10 cellular contexts compared by ENCODE assay signal in genomic region chr11:118619444-118620205, GRCh38. TPM values are rescaled to one million over a fixed set of nuclear protein-coding genes. Genes with fewer than 3 reads are reported as not detected.
DNase-seq lines count a peak whose midpoint lies in the region; ATAC-seq and TF ChIP-seq lines count a peak whose summit lies in the region.
"Had no signal": no experiment of that assay in that cellular context is flagged by ENCODE, and none has a peak within 500 bp of the region (broad histone marks: within the 10 kb centered on the region; RNA-seq: fewer than 3 reads in every experiment).

No MANE protein-coding gene starts in this region.

- intact Hi-C loops in natural killer cell (cut with micrococcal nuclease) = no loop called here

- peaks cover 0 to 26% (median 0%) of the 10 kb centered on the region in 4 donors for H3K4me1 ChIP-seq in liver (ENCODE audit: control insufficient read depth in 4 of 4, insufficient read depth in 4 of 4, low read length in 3 of 4)
- H3K4me1 ChIP-seq in upper lobe of left lung = peaks cover 75 to 86% (median 82%) of the 10 kb centered on the region in 4 donors

- no peak for TF ChIP-seq POLR2A in upper lobe of left lung (IDR thresholded peaks at IDR 0.05)

- peaks cover 0 to 9% of the 10 kb centered on the region in 2 donors for H3K27me3 Mint-ChIP-seq in natural killer cell (ENCODE audit: low read depth in 2 of 2)
- peaks cover 0 to 11% of the 10 kb centered on the region in 2 donors for H3K27me3 Mint-ChIP-seq in natural killer cell treated with Interleukin-12 subunit alpha and Interleukin-12 subunit beta and Interleukin-15 and Interleukin-18, amount 100 ng/mL, for 72 hours

- H3K4me1 Mint-ChIP-seq in natural killer cell = peaks cover 7 to 8% of the 10 kb centered on the region in 2 donors
- peaks cover 0 to 10% of the 10 kb centered on the region in 2 donors for H3K4me1 Mint-ChIP-seq in natural killer cell treated with Interleukin-12 subunit alpha and Interleukin-12 subunit beta and Interleukin-15 and Interleukin-18, amount 100 ng/mL, for 72 hours (ENCODE audit: low read depth in 2 of 2)

- H3K4me3 Mint-ChIP-seq in natural killer cell = peak overlapping the region; percentile 1
- H3K4me3 Mint-ChIP-seq in natural killer cell treated with Interleukin-12 subunit alpha and Interleukin-12 subunit beta and Interleukin-15 and Interleukin-18, amount 100 ng/mL, for 72 hours = no peak overlapping the region
- H3K4me3 Mint-ChIP-seq: activated B cell treated with CpG ODN at 0.5 μM for 24 hours had no signal

- no peak for TF ChIP-seq RAD21 in liver (IDR thresholded peaks at IDR 0.05)

- DNase-seq in natural killer cell (no peak), caudate nucleus (lab: John Stamatoyannopoulos, UW) (peak in 13 of 61 donors; percentile 28 to 88 (median 41)), upper lobe of left lung (peak in 1 of 2 donors; percentile 46), retina (no peak)
- no peak for DNase-seq in natural killer cell treated with Interleukin-12 subunit alpha and Interleukin-12 subunit beta and Interleukin-15 and Interleukin-18, amount 100 ng/mL, for 72 hours (ENCODE audit: low spot score)
- DNase-seq: activated B cell treated with CpG ODN at 0.5 μM for 24 hours, DND-41 had no signal

- no peaks in the 10 kb centered on the region for H3K9me3 ChIP-seq in liver (ENCODE audit: control insufficient read depth in 4 of 4, low read length in 3 of 4)
- H3K9me3 ChIP-seq in upper lobe of left lung = no peaks in the 10 kb centered on the region

- H3K36me3 Mint-ChIP-seq in natural killer cell = no peaks in the 10 kb centered on the region
- no peaks in the 10 kb centered on the region for H3K36me3 Mint-ChIP-seq in natural killer cell treated with Interleukin-12 subunit alpha and Interleukin-12 subunit beta and Interleukin-15 and Interleukin-18, amount 100 ng/mL, for 72 hours

- H3K27ac ChIP-seq in caudate nucleus (ENCODE audit: low read depth, low read length) (peak overlapping the region; percentile 90), liver (ENCODE audit: low read depth in 1 of 2, low read length in 2 of 2) (peak overlapping the region; percentile 80 to 81), upper lobe of left lung (peak overlapping the region; percentile 82 to 96 (median 92))

- H3K9me3 Mint-ChIP-seq in natural killer cell = no peaks in the 10 kb centered on the region
- H3K9me3 Mint-ChIP-seq in natural killer cell treated with Interleukin-12 subunit alpha and Interleukin-12 subunit beta and Interleukin-15 and Interleukin-18, amount 100 ng/mL, for 72 hours = no peaks in the 10 kb centered on the region
- H3K9me3 Mint-ChIP-seq: activated B cell treated with CpG ODN at 0.5 μM for 24 hours had no signal

- H3K27ac Mint-ChIP-seq in natural killer cell = no peak overlapping the region
- no peak overlapping the region for H3K27ac Mint-ChIP-seq in natural killer cell treated with Interleukin-12 subunit alpha and Interleukin-12 subunit beta and Interleukin-15 and Interleukin-18, amount 100 ng/mL, for 72 hours
- H3K27ac Mint-ChIP-seq: activated B cell treated with CpG ODN at 0.5 μM for 24 hours had no signal

- ATAC-seq in natural killer cell (no peak), upper lobe of left lung (ENCODE audit: low FRiP score in 2 of 2) (peak; percentile 28 to 70), HG02885 (IDR thresholded peaks at IDR 0.05; ENCODE audit: poor library complexity, unreplicated experiment) (no peak), GM18868 (IDR thresholded peaks at IDR 0.05; ENCODE audit: unreplicated experiment) (no peak)
- ATAC-seq in natural killer cell treated with Interleukin-12 subunit alpha and Interleukin-12 subunit beta and Interleukin-15 and Interleukin-18, amount 100 ng/mL, for 72 hours = no peak

- no peak for TF ChIP-seq EP300 in upper lobe of left lung (IDR thresholded peaks at IDR 0.05)

- no peak overlapping the region for H3K9ac ChIP-seq in liver (ENCODE audit: low read depth in 1 of 2, low read length in 2 of 2)

- H3K27me3 ChIP-seq in liver (ENCODE audit: control insufficient read depth in 4 of 4, insufficient read depth in 4 of 4, low read length in 3 of 4) = peaks cover 0 to 8% (median under 1%) of the 10 kb centered on the region in 4 donors
- H3K27me3 ChIP-seq in upper lobe of left lung = no peaks in the 10 kb centered on the region

- H3K4me3 ChIP-seq in liver (ENCODE audit: low read depth in 1 of 3, low read length in 3 of 3) (no peak overlapping the region), upper lobe of left lung (peak overlapping the region in 1 of 4 donors; percentile 59)

- H3K36me3 ChIP-seq in liver (ENCODE audit: control insufficient read depth in 4 of 4, insufficient read depth in 3 of 4, low read depth in 1 of 4, low read length in 3 of 4) (no peaks in the 10 kb centered on the region), upper lobe of left lung (peaks cover 0 to 23% (median 1%) of the 10 kb centered on the region in 4 donors)

- no peak for TF ChIP-seq CTCF in natural killer cell (IDR thresholded peaks at IDR 0.05)
- no peak for TF ChIP-seq CTCF in liver (IDR thresholded peaks at IDR 0.05; ENCODE audit: low read depth, low read length, missing input control)
- no peak for TF ChIP-seq CTCF in upper lobe of left lung (IDR thresholded peaks at IDR 0.05)

- WGBS in liver = 72% methylated on average over 6 of the region's 6 CpGs
- 47 to 51% methylated on average over 6 of the region's 6 CpGs for WGBS in upper lobe of left lung, 2 donors

TF ChIP-seq in liver, 16 proteins besides CTCF, POLR2A, EP300 and RAD21:
- TF ChIP-seq, protein P1, sequence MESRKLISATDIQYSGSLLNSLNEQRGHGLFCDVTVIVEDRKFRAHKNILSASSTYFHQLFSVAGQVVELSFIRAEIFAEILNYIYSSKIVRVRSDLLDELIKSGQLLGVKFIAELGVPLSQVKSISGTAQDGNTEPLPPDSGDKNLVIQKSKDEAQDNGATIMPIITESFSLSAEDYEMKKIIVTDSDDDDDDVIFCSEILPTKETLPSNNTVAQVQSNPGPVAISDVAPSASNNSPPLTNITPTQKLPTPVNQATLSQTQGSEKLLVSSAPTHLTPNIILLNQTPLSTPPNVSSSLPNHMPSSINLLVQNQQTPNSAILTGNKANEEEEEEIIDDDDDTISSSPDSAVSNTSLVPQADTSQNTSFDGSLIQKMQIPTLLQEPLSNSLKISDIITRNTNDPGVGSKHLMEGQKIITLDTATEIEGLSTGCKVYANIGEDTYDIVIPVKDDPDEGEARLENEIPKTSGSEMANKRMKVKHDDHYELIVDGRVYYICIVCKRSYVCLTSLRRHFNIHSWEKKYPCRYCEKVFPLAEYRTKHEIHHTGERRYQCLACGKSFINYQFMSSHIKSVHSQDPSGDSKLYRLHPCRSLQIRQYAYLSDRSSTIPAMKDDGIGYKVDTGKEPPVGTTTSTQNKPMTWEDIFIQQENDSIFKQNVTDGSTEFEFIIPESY (IDR thresholded peaks at IDR 0.05) = no peak
- peak; percentile 55 to 68 for TF ChIP-seq JUND (IDR thresholded peaks at IDR 0.05)

RNA-seq across cellular contexts. Expression of gene PHLDB1, which starts 12.2 kb away (rescaled TPM):
- total RNA-seq in natural killer cell (1 to 10 TPM in 1 of 3 donors, under 1 TPM in 2; 0.75 to 1.1 (median 0.95) TPM), liver (10 to 100 TPM in 1 of 2 donors, 1 to 10 TPM in 1; 6.8 to 15.4 TPM), upper lobe of left lung (100 to 1,000 TPM in 3 of 6 donors, 10 to 100 TPM in 3; 45.5 to 188 (median 100) TPM)
- total RNA-seq in natural killer cell treated with Interleukin-12 subunit alpha and Interleukin-12 subunit beta and Interleukin-15 and Interleukin-18, amount 100 ng/mL, for 72 hours = 1 to 10 TPM in 1 of 2 donors, under 1 TPM in 1; 0.98 to 2.6 TPM
- 1 to 10 TPM; 4.8 to 5.3 TPM for polyA plus RNA-seq in liver

RNA-seq across cellular contexts. Expression of gene ARCN1, which starts 47.4 kb away (rescaled TPM):
- 10 to 100 TPM; 72.9 to 88.6 (median 88.4) TPM for total RNA-seq in natural killer cell
- total RNA-seq in natural killer cell treated with Interleukin-12 subunit alpha and Interleukin-12 subunit beta and Interleukin-15 and Interleukin-18, amount 100 ng/mL, for 72 hours = 100 to 1,000 TPM; 152 to 212 TPM
- total RNA-seq in liver = 10 to 100 TPM; 40.1 to 95.4 TPM
- polyA plus RNA-seq in liver = 10 to 100 TPM; 36.7 to 63.5 TPM
- 100 to 1,000 TPM in 3 of 6 donors, 10 to 100 TPM in 3; 29.3 to 121 (median 94.6) TPM for total RNA-seq in upper lobe of left lung

RNA-seq across cellular contexts. Expression of gene IFT46, which starts 53.9 kb away (rescaled TPM):
- 1 to 10 TPM; 7.2 to 9.8 (median 8.1) TPM for total RNA-seq in natural killer cell
- total RNA-seq in natural killer cell treated with Interleukin-12 subunit alpha and Interleukin-12 subunit beta and Interleukin-15 and Interleukin-18, amount 100 ng/mL, for 72 hours = 10 to 100 TPM; 12.1 to 13.2 TPM
- 1 to 10 TPM; 3.9 to 6.4 TPM for total RNA-seq in liver
- 1 to 10 TPM; 3.9 to 4.6 TPM for polyA plus RNA-seq in liver
- 10 to 100 TPM in 5 of 6 donors, 1 to 10 TPM in 1; 7.5 to 38.3 (median 21.5) TPM for total RNA-seq in upper lobe of left lung

RNA-seq across cellular contexts. Expression of gene TREH, which starts 59.8 kb away (rescaled TPM):
- not detected for total RNA-seq in natural killer cell
- not detected for total RNA-seq in natural killer cell treated with Interleukin-12 subunit alpha and Interleukin-12 subunit beta and Interleukin-15 and Interleukin-18, amount 100 ng/mL, for 72 hours
- under 1 TPM in 1 of 2 donors, not detected in 1; 0.50 TPM for total RNA-seq in liver
- polyA plus RNA-seq in liver = 1 to 10 TPM in 1 of 2 donors, under 1 TPM in 1; 0.84 to 1.2 TPM
- total RNA-seq in upper lobe of left lung = 1 to 10 TPM in 1 of 6 donors, under 1 TPM in 2, not detected in 3; 0.17 to 1.0 (median 0.89) TPM
- total RNA-seq: activated B cell treated with CpG ODN at 0.5 μM for 24 hours had no signal

Comparison
In these comparisons a context has a peak if more than half of its experiments do, and no peak if none do; other contexts are left out.
1. ATAC-seq: peak in upper lobe of left lung (2 of 2); none in natural killer cell (0 of 3), natural killer cell treated with Interleukin-12 subunit alpha and Interleukin-12 subunit beta and Interleukin-15 and Interleukin-18, amount 100 ng/mL, for 72 hours (0 of 2), HG02885 (single experiment) and GM18868 (single experiment).
2. Peak in every context shown above with its lines, with median percentiles within 50 percentile points of each other: H3K27ac ChIP-seq.